ENCODE assay signal across 10 cellular contexts in the genomic region with DNA sequence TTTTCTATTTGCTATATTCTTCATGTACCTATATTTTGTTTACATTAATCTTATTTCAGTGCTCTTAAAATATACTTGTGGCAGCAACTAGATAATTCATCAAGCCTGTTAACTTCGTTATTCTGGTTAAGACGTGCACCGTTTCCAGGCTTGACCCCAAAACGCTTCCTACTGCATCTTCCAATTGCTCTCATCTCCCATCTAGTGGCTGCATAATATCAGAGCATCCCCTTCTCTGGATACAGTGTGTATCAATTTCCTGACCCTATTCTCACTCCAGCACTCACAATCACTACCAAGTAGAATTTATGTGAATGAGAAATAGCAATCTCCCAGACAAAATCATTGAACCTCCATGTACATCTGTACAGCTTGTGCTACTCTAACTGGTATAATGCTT.
DNase-seq lines count a peak whose midpoint lies in the region; FAIRE-seq and TF ChIP-seq lines count a peak whose summit lies in the region.
"Had no signal": no experiment of that assay in that cellular context is flagged by ENCODE, and none has a peak within 500 bp of the region (broad histone marks: within the 10 kb centered on the region; RNA-seq: fewer than 3 reads in every experiment).

No MANE protein-coding gene starts in this region.

- H3K56ac ChIP-seq in mesendoderm (ENCODE audit: low read length), result no peak overlapping the region

- H3K36me3 ChIP-seq in mammary epithelial cell (ENCODE audit: insufficient read depth, low read length) (no peaks in the 10 kb centered on the region), mesendoderm (ENCODE audit: control insufficient read depth, insufficient read depth, low read length) (no peaks in the 10 kb centered on the region), colonic mucosa (no peaks in the 10 kb centered on the region)

- peak; percentile 10 for TF ChIP-seq CTCF in D721Med (IDR thresholded peaks at IDR 0.05; ENCODE audit: insufficient read depth, missing control alignments)
- peak; percentile 18 to 42 for TF ChIP-seq CTCF in mammary epithelial cell (conservative IDR thresholded peaks at IDR 0.05 in 1 of 2, IDR thresholded peaks at IDR 0.05 in 1 of 2; ENCODE audit: extremely low read depth in 1 of 2, insufficient read depth in 1 of 2, low read depth in 1 of 2, low read length in 2 of 2)
- TF ChIP-seq CTCF in colonic mucosa (IDR thresholded peaks at IDR 0.05), result no peak

- H2BK120ac ChIP-seq in mesendoderm (ENCODE audit: low read depth, low read length), result no peak overlapping the region

- H3K4me2 ChIP-seq in mammary epithelial cell (ENCODE audit: insufficient read depth, low read depth, low read length), result no peak overlapping the region
- H3K4me2 ChIP-seq in mesendoderm (ENCODE audit: low read length), result no peak overlapping the region

- H3K79me2 ChIP-seq in mammary epithelial cell (ENCODE audit: insufficient read depth, low read length), result no peaks in the 10 kb centered on the region
- no peaks in the 10 kb centered on the region for H3K79me2 ChIP-seq in mesendoderm (ENCODE audit: control insufficient read depth, insufficient read depth, low read length)

- no peak overlapping the region for H2AFZ ChIP-seq in mammary epithelial cell (ENCODE audit: low read depth, low read length)

- intact Hi-C loops in mammary epithelial cell (cut with micrococcal nuclease) (no loop called here), colonic mucosa (cut with DNase I) (no loop called here)

- dilution Hi-C loops in mammary epithelial cell (cut with HindIII; ENCODE audit: low sequenced_read_pairs), result no loop called here

- no peaks in the 10 kb centered on the region for H3K4me1 ChIP-seq in mammary epithelial cell (ENCODE audit: insufficient read depth, low read length)
- H3K4me1 ChIP-seq in mesendoderm (ENCODE audit: control insufficient read depth, low read depth, low read length), result no peaks in the 10 kb centered on the region
- no peaks in the 10 kb centered on the region for H3K4me1 ChIP-seq in colonic mucosa

- no peak overlapping the region for H3K23ac ChIP-seq in mesendoderm (ENCODE audit: low read length)

- FAIRE-seq in D721Med (lab: Jason Lieb, UNC), result peak; percentile 77

- no peaks in the 10 kb centered on the region for H4K20me1 ChIP-seq in mammary epithelial cell (ENCODE audit: insufficient read depth, low read length)

- 63% methylated on average over 4 of the region's 4 CpGs for WGBS in mammary epithelial cell (ENCODE audit: low coverage, missing lambda C conversion rate)
- no CpG with 5 or more reads among the region's 4 CpGs for WGBS in mesendoderm (ENCODE audit: extremely low coverage, insufficient coverage, low lambda C conversion rate)

- H3K18ac ChIP-seq in mesendoderm (ENCODE audit: low read length), result no peak overlapping the region

- H2AK5ac ChIP-seq in mesendoderm (ENCODE audit: low read length), result no peak overlapping the region

- no peaks in the 10 kb centered on the region for H3K27me3 ChIP-seq in mammary epithelial cell (ENCODE audit: insufficient read depth, low read length)
- no peaks in the 10 kb centered on the region for H3K27me3 ChIP-seq in mesendoderm (ENCODE audit: insufficient read depth, low read length, poor library complexity)
- H3K27me3 ChIP-seq in colonic mucosa, result no peaks in the 10 kb centered on the region

- H4K5ac ChIP-seq in mesendoderm (ENCODE audit: low read length), result no peak overlapping the region

- no peak overlapping the region for H3K4me3 ChIP-seq in mammary epithelial cell (replicated peaks in 1 of 3; ENCODE audit: insufficient read depth in 1 of 3, low read depth in 2 of 3, low read length in 3 of 3)
- H3K4me3 ChIP-seq in mesendoderm (ENCODE audit: low read length), result no peak overlapping the region
- H3K4me3 ChIP-seq in colonic mucosa, result no peak overlapping the region

- CTCF ChIA-PET in mammary epithelial cell (lab: Charles Lee; ENCODE audit: low non-redundant PET), result interaction anchor here (0.6 kb wide), 1 partner anchor 21 kb away, joined by 3 read pairs; no protein-coding TSS in a partner anchor

- H2BK5ac ChIP-seq in mesendoderm (ENCODE audit: low read length), result no peak overlapping the region

- H3K9me3 ChIP-seq in mammary epithelial cell (replicated peaks; ENCODE audit: insufficient read depth, low read length), result no peaks in the 10 kb centered on the region
- H3K9me3 ChIP-seq in colonic mucosa, result no peaks in the 10 kb centered on the region

- H3K9ac ChIP-seq in mammary epithelial cell (ENCODE audit: insufficient read depth, low read length) (no peak overlapping the region), mesendoderm (ENCODE audit: low read length) (no peak overlapping the region), colonic mucosa (ENCODE audit: low read depth in 2 of 2, low read length in 2 of 2) (no peak overlapping the region)

- in situ Hi-C loops in mammary epithelial cell (cut with MboI; ENCODE audit: low sequenced_read_pairs in 2 of 2), result no loop called here

- H3K27ac ChIP-seq in mammary epithelial cell (ENCODE audit: insufficient read depth, low read depth, low read length), result no peak overlapping the region
- H3K27ac ChIP-seq in mesendoderm (ENCODE audit: low read depth, low read length), result no peak overlapping the region
- no peak overlapping the region for H3K27ac ChIP-seq in colonic mucosa

- no peak for DNase-seq in D721Med (ENCODE audit: insufficient read length, low spot score)
- peak; percentile 52 for DNase-seq in LHCN-M2 (ENCODE audit: low read depth)
- peak; percentile 2 for DNase-seq in mammary epithelial cell
- peak; percentile 8 for DNase-seq in mesendoderm
- no peak for DNase-seq in activated CD4-positive, alpha-beta T cell treated with anti-CD3 and anti-CD28 coated beads for 48 hours
- DNase-seq in epidermal melanocyte (ENCODE audit: insufficient read length, low spot score), result no peak
- no peak for DNase-seq in colonic mucosa
- DNase-seq: erythroblast; naive thymus-derived CD4-positive, alpha-beta T cell; NCI-H1092 had no signal

- H3K79me1 ChIP-seq in mesendoderm (ENCODE audit: low read length), result no peaks in the 10 kb centered on the region

- H4K8ac ChIP-seq in mesendoderm (ENCODE audit: low read depth, low read length), result no peak overlapping the region

- no peak overlapping the region for H2BK15ac ChIP-seq in mesendoderm (replicated peaks; ENCODE audit: low read depth)

- BruUV-seq in mammary epithelial cell (replicated peaks; lab: Mats Ljungman, UMichigan), result no TSS peak

- no peak overlapping the region for H3K4ac ChIP-seq in mesendoderm (ENCODE audit: low read depth, low read length)

Comparison
In these comparisons a context has a peak if more than half of its experiments do, and no peak if none do; other contexts are left out.
1. DNase-seq: peak in LHCN-M2 (single experiment), mammary epithelial cell (single experiment) and mesendoderm (single experiment); none in D721Med (single experiment), activated CD4-positive, alpha-beta T cell treated with anti-CD3 and anti-CD28 coated beads for 48 hours (single experiment), epidermal melanocyte (single experiment) and colonic mucosa (single experiment).